ENCODE assay signal across 1 cellular context in the genomic region with DNA sequence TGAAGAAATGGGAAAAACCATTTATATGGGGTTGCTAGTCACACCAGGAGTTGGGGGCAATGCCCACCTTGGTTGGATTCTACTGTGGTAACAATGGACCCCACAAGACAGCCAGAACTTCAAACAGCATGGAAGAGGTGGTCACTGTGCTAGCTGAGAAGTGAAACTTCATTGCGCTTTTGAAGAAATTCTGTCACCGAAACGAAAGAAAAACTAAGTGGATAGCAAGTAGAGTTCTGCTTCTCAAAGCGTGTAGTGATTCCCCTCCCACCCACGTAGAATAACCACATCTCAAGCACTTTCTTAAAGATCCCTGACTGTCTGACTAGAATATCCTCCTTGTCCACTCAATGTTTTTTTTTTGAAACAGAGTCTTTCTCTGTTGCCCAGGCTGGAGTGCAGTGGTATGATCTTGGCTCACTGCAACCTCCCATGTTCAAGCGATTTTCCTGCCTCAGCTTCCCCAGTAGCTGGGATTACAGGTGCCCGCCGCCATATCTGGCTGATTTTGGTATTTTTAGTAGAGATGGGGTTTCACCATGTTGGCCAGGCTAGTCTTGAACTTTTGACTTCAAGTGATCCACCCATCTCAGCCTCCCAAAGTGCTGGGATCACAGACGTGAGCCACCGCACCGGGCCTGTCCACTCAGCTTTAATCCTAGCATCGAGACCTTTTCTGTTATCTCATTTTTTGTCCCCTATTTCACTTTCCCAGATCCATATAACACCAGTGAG.
TF ChIP-seq lines count a peak whose summit lies in the region.

No MANE protein-coding gene starts in this region.

TF ChIP-seq in GM12878, 131 proteins besides CTCF, POLR2A, EP300 and RAD21 (continues in another document):
- TF ChIP-seq, protein P1, sequence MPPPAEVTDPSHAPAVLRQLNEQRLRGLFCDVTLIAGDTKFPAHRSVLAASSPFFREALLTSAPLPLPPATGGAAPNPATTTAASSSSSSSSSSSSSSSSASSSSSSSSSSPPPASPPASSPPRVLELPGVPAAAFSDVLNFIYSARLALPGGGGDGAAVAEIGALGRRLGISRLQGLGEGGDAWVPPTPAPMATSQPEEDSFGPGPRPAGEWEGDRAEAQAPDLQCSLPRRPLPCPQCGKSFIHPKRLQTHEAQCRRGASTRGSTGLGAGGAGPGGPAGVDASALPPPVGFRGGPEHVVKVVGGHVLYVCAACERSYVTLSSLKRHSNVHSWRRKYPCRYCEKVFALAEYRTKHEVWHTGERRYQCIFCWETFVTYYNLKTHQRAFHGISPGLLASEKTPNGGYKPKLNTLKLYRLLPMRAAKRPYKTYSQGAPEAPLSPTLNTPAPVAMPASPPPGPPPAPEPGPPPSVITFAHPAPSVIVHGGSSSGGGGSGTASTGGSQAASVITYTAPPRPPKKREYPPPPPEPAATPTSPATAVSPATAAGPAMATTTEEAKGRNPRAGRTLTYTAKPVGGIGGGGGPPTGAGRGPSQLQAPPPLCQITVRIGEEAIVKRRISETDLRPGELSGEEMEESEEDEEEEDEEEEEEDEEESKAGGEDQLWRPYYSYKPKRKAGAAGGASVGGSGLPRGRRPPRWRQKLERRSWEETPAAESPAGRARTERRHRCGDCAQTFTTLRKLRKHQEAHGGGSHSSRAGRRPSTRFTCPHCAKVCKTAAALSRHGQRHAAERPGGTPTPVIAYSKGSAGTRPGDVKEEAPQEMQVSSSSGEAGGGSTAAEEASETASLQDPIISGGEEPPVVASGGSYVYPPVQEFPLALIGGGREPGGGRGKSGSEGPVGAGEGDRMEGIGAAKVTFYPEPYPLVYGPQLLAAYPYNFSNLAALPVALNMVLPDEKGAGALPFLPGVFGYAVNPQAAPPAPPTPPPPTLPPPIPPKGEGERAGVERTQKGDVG (CRISPR knock-in tag; IDR thresholded peaks at IDR 0.05) = no peak
- TF ChIP-seq IRF4 (IDR thresholded peaks at IDR 0.05; ENCODE audit: low read depth, low read length) (peak; percentile 71; the same call in 1 of the 2 replicates), EZH2 (IDR thresholded peaks at IDR 0.05; ENCODE audit: borderline replicate concordance, control insufficient read depth, low read depth, low read length) (no peak), PML (IDR thresholded peaks at IDR 0.05; ENCODE audit: low read length) (no peak), CEBPB (IDR thresholded peaks at IDR 0.05; ENCODE audit: borderline replicate concordance in 1 of 2, low read depth in 2 of 2, low read length in 2 of 2) (no peak), SP1 (IDR thresholded peaks at IDR 0.05; ENCODE audit: low read depth, low read length) (peak; percentile 25), SREBF2 (IDR thresholded peaks at IDR 0.05; ENCODE audit: low read length) (no peak), CBX5 (IDR thresholded peaks at IDR 0.05; ENCODE audit: low read depth) (no peak), TARDBP (IDR thresholded peaks at IDR 0.05; ENCODE audit: borderline replicate concordance) (no peak), IKZF2 (IDR thresholded peaks at IDR 0.05) (peak; percentile 82 to 83), RCOR1 (conservative IDR thresholded peaks at IDR 0.05; ENCODE audit: low read depth, low read length) (no peak), JUNB (IDR thresholded peaks at IDR 0.05) (peak; percentile 29), NFYA (IDR thresholded peaks at IDR 0.05; ENCODE audit: borderline replicate concordance, low read depth, low read length) (no peak), BCL3 (IDR thresholded peaks at IDR 0.05; ENCODE audit: borderline replicate concordance, insufficient read depth, low read depth, low read length, poor library complexity, severe bottlenecking) (no peak), SUZ12 (IDR thresholded peaks at IDR 0.05; ENCODE audit: unreplicated experiment) (no peak), RFX5 (IDR thresholded peaks at IDR 0.05; ENCODE audit: low read depth, low read length) (no peak), BRCA1 (IDR thresholded peaks at IDR 0.05; ENCODE audit: low read depth, low read length) (no peak), POLR2AphosphoS5 (IDR thresholded peaks at IDR 0.05; ENCODE audit: low read length) (no peak), REST (IDR thresholded peaks at IDR 0.05; ENCODE audit: low read depth, low read length) (no peak), EED (IDR thresholded peaks at IDR 0.05; ENCODE audit: low read depth) (peak; percentile 61; the same call in 1 of the 2 replicates), NR2F1 (conservative IDR thresholded peaks at IDR 0.05) (0 out of 2 replicates have a peak, but pooled peaks have one; percentile 12), YY1 (IDR thresholded peaks at IDR 0.05; ENCODE audit: low read depth, low read length) (0 out of 2 replicates have a peak, but pooled peaks have one; percentile 11)
- TF ChIP-seq, protein P2, sequence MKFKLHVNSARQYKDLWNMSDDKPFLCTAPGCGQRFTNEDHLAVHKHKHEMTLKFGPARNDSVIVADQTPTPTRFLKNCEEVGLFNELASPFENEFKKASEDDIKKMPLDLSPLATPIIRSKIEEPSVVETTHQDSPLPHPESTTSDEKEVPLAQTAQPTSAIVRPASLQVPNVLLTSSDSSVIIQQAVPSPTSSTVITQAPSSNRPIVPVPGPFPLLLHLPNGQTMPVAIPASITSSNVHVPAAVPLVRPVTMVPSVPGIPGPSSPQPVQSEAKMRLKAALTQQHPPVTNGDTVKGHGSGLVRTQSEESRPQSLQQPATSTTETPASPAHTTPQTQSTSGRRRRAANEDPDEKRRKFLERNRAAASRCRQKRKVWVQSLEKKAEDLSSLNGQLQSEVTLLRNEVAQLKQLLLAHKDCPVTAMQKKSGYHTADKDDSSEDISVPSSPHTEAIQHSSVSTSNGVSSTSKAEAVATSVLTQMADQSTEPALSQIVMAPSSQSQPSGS (IDR thresholded peaks at IDR 0.05; ENCODE audit: low read length) = no peak
- TF ChIP-seq, protein P3, sequence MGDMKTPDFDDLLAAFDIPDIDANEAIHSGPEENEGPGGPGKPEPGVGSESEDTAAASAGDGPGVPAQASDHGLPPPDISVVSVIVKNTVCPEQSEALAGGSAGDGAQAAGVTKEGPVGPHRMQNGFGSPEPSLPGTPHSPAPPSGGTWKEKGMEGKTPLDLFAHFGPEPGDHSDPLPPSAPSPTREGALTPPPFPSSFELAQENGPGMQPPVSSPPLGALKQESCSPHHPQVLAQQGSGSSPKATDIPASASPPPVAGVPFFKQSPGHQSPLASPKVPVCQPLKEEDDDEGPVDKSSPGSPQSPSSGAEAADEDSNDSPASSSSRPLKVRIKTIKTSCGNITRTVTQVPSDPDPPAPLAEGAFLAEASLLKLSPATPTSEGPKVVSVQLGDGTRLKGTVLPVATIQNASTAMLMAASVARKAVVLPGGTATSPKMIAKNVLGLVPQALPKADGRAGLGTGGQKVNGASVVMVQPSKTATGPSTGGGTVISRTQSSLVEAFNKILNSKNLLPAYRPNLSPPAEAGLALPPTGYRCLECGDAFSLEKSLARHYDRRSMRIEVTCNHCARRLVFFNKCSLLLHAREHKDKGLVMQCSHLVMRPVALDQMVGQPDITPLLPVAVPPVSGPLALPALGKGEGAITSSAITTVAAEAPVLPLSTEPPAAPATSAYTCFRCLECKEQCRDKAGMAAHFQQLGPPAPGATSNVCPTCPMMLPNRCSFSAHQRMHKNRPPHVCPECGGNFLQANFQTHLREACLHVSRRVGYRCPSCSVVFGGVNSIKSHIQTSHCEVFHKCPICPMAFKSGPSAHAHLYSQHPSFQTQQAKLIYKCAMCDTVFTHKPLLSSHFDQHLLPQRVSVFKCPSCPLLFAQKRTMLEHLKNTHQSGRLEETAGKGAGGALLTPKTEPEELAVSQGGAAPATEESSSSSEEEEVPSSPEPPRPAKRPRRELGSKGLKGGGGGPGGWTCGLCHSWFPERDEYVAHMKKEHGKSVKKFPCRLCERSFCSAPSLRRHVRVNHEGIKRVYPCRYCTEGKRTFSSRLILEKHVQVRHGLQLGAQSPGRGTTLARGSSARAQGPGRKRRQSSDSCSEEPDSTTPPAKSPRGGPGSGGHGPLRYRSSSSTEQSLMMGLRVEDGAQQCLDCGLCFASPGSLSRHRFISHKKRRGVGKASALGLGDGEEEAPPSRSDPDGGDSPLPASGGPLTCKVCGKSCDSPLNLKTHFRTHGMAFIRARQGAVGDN (IDR thresholded peaks at IDR 0.05) = peak; percentile 72
- TF ChIP-seq, protein P4, sequence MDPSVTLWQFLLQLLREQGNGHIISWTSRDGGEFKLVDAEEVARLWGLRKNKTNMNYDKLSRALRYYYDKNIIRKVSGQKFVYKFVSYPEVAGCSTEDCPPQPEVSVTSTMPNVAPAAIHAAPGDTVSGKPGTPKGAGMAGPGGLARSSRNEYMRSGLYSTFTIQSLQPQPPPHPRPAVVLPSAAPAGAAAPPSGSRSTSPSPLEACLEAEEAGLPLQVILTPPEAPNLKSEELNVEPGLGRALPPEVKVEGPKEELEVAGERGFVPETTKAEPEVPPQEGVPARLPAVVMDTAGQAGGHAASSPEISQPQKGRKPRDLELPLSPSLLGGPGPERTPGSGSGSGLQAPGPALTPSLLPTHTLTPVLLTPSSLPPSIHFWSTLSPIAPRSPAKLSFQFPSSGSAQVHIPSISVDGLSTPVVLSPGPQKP (IDR thresholded peaks at IDR 0.05; ENCODE audit: low read depth, low read length) = no peak
- TF ChIP-seq, protein P5, sequence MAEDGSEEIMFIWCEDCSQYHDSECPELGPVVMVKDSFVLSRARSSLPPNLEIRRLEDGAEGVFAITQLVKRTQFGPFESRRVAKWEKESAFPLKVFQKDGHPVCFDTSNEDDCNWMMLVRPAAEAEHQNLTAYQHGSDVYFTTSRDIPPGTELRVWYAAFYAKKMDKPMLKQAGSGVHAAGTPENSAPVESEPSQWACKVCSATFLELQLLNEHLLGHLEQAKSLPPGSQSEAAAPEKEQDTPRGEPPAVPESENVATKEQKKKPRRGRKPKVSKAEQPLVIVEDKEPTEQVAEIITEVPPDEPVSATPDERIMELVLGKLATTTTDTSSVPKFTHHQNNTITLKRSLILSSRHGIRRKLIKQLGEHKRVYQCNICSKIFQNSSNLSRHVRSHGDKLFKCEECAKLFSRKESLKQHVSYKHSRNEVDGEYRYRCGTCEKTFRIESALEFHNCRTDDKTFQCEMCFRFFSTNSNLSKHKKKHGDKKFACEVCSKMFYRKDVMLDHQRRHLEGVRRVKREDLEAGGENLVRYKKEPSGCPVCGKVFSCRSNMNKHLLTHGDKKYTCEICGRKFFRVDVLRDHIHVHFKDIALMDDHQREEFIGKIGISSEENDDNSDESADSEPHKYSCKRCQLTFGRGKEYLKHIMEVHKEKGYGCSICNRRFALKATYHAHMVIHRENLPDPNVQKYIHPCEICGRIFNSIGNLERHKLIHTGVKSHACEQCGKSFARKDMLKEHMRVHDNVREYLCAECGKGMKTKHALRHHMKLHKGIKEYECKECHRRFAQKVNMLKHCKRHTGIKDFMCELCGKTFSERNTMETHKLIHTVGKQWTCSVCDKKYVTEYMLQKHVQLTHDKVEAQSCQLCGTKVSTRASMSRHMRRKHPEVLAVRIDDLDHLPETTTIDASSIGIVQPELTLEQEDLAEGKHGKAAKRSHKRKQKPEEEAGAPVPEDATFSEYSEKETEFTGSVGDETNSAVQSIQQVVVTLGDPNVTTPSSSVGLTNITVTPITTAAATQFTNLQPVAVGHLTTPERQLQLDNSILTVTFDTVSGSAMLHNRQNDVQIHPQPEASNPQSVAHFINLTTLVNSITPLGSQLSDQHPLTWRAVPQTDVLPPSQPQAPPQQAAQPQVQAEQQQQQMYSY (CRISPR knock-in tag; IDR thresholded peaks at IDR 0.05) = no peak
- TF ChIP-seq, protein P6, sequence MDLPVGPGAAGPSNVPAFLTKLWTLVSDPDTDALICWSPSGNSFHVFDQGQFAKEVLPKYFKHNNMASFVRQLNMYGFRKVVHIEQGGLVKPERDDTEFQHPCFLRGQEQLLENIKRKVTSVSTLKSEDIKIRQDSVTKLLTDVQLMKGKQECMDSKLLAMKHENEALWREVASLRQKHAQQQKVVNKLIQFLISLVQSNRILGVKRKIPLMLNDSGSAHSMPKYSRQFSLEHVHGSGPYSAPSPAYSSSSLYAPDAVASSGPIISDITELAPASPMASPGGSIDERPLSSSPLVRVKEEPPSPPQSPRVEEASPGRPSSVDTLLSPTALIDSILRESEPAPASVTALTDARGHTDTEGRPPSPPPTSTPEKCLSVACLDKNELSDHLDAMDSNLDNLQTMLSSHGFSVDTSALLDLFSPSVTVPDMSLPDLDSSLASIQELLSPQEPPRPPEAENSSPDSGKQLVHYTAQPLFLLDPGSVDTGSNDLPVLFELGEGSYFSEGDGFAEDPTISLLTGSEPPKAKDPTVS (IDR thresholded peaks at IDR 0.05; ENCODE audit: low read depth, low read length) = no peak
